ENCODE assay signal across 1 cellular context in genomic region chr1:235892734-235893413, GRCh38.
TF ChIP-seq lines count a peak whose summit lies in the region.

No MANE protein-coding gene starts in this region.

TF ChIP-seq in HepG2, 621 proteins besides CTCF, POLR2A, EP300 and RAD21 (continued from another document):
- no peak for TF ChIP-seq PRDM15 (CRISPR knock-in tag; IDR thresholded peaks at IDR 0.05)
- TF ChIP-seq ZNF660 (CRISPR knock-in tag; IDR thresholded peaks at IDR 0.05; ENCODE audit: borderline replicate concordance, low read depth): no peak
- no peak for TF ChIP-seq ZNF430 (CRISPR knock-in tag; IDR thresholded peaks at IDR 0.05)
- no peak for TF ChIP-seq GATAD2A (CRISPR knock-in tag; IDR thresholded peaks at IDR 0.05)
- TF ChIP-seq ARNTL (CRISPR knock-in tag; IDR thresholded peaks at IDR 0.05): no peak
- no peak for TF ChIP-seq ZNF282 (IDR thresholded peaks at IDR 0.05; ENCODE audit: partially characterized antibody)
- peak; percentile 74 for TF ChIP-seq JUN (CRISPR knock-in tag; IDR thresholded peaks at IDR 0.05)
- TF ChIP-seq DBP (CRISPR knock-in tag; IDR thresholded peaks at IDR 0.05; ENCODE audit: not compliant biosample characterization): no peak
- no peak for TF ChIP-seq FOSL1 (CRISPR knock-in tag; IDR thresholded peaks at IDR 0.05; ENCODE audit: borderline replicate concordance)
- no peak for TF ChIP-seq HIVEP1 (CRISPR knock-in tag; IDR thresholded peaks at IDR 0.05)
- no peak for TF ChIP-seq SRSF4 (IDR thresholded peaks at IDR 0.05; ENCODE audit: low read depth, low read length, poor library complexity, severe bottlenecking)
- TF ChIP-seq RXRA (CRISPR knock-in tag; IDR thresholded peaks at IDR 0.05): peak; percentile 97
- TF ChIP-seq ZEB1 (IDR thresholded peaks at IDR 0.05; ENCODE audit: insufficient replicate concordance, low read depth): peak; percentile 97
- peak; percentile 58; the same call in 1 of the 2 replicates for TF ChIP-seq PHF21A (CRISPR knock-in tag; IDR thresholded peaks at IDR 0.05)
- no peak for TF ChIP-seq GPBP1L1 (CRISPR knock-in tag; IDR thresholded peaks at IDR 0.05)
- TF ChIP-seq ATF7-NPFF (CRISPR knock-in tag; IDR thresholded peaks at IDR 0.05; ENCODE audit: low read depth): no peak
- TF ChIP-seq ZNF414 (CRISPR knock-in tag; IDR thresholded peaks at IDR 0.05): no peak
- TF ChIP-seq JARID2 (CRISPR knock-in tag; IDR thresholded peaks at IDR 0.05; ENCODE audit: insufficient replicate concordance): no peak
- 0 out of 2 replicates have a peak, but pooled peaks have one; percentile 31 for TF ChIP-seq ATF3 (CRISPR knock-in tag; IDR thresholded peaks at IDR 0.05)
- no peak for TF ChIP-seq MLXIP (CRISPR knock-in tag; IDR thresholded peaks at IDR 0.05; ENCODE audit: borderline replicate concordance)
- TF ChIP-seq FOXA1 (IDR thresholded peaks at IDR 0.05): no peak
- peak; percentile 54; the same call in 1 of the 2 replicates for TF ChIP-seq FOXA1 (CRISPR knock-in tag; IDR thresholded peaks at IDR 0.05)
- no peak for TF ChIP-seq TERF1 (CRISPR knock-in tag; IDR thresholded peaks at IDR 0.05)
- TF ChIP-seq NR2F6 (IDR thresholded peaks at IDR 0.05): peak; percentile 94
- peak; percentile 93 for TF ChIP-seq NR2F6 (CRISPR knock-in tag; IDR thresholded peaks at IDR 0.05)
- TF ChIP-seq ZNF781 (CRISPR knock-in tag; IDR thresholded peaks at IDR 0.05; ENCODE audit: borderline replicate concordance, not compliant biosample characterization): no peak
- TF ChIP-seq GABPB1 (CRISPR knock-in tag; IDR thresholded peaks at IDR 0.05): no peak
